ENCODE assay signal across 8 cellular contexts in the genomic region with DNA sequence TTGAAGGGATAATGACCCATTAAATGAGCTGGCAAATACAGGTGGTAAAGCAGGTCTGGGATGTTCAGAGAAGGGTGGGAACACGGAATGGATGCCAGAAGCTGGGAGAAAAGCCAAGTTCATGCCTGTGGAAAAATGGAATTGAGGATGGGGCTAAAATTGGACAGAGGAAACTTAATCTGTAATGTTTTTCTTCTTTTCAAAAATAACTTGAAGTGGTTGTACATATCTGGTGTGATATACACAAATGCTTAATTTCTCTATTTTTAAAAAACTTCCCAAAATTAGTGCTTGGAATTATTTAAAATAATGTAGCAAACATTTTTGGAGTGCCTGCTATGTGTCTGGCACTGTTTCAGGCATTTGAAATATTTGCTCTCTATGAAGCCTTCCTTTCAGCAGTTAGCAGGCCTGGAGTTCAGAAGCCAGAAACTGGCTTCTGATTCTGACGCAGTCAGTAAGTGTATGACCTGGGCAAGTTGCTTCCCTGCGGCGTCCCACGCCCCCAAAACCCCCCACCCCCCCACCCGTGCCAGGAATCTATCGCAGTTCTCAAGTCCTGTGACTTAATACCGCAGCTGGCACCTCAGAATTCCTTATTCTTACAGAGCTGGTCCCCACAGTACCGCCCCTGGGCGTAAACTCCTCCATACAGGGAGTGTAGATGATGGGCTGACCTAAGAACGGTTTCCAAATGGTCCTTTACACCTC. TPM values are rescaled to one million over a fixed set of nuclear protein-coding genes. Genes with fewer than 3 reads are reported as not detected.
DNase-seq lines count a peak whose midpoint lies in the region; ATAC-seq and TF ChIP-seq lines count a peak whose summit lies in the region.

No MANE protein-coding gene starts in this region.

- H2BK5ac ChIP-seq in H9 (ENCODE audit: insufficient read length, low read length): no peak overlapping the region

- H3K9me3 ChIP-seq in H9 (ENCODE audit: control insufficient read depth, low read depth, low read length) (no peaks in the 10 kb centered on the region), SK-N-MC (ENCODE audit: low read depth, low read length) (no peaks in the 10 kb centered on the region)

- peaks cover 2% of the 10 kb centered on the region; the same call in 1 of the 2 replicates for H3K4me1 ChIP-seq in H9 (ENCODE audit: insufficient read depth, low read length)

- H4K20me1 ChIP-seq in H9 (ENCODE audit: control insufficient read depth, insufficient read depth, insufficient read length): no peaks in the 10 kb centered on the region

- H3K4me1 Mint-ChIP-seq in H9 (peaks cover 18 to 19% of the 10 kb centered on the region in 2 experiments), progenitor cell of endocrine pancreas (ENCODE audit: low read depth) (peaks cover 15% of the 10 kb centered on the region)

- H2AK5ac ChIP-seq in H9 (ENCODE audit: insufficient read length, low read length): no peak overlapping the region

- no CpG with 5 or more reads among the region's 11 CpGs for WGBS in H9 (ENCODE audit: extremely low coverage, insufficient read length, low lambda C conversion rate)

- H2BK120ac ChIP-seq in H9 (ENCODE audit: low read depth, low read length, poor library complexity, severe bottlenecking): no peak overlapping the region

- H3K27ac Mint-ChIP-seq in H9 (0 out of 7 replicates have a peak overlapping the region, but pooled peaks of 1 of the 3 experiments have one; percentile 74), progenitor cell of endocrine pancreas (peak overlapping the region; percentile 91)

- H3K23me2 ChIP-seq in H9 (ENCODE audit: insufficient read length, low read depth, low read length, poor library complexity, severe bottlenecking): peaks cover 8% of the 10 kb centered on the region

- H4K91ac ChIP-seq in H9 (ENCODE audit: insufficient read length, low read depth, low read length): no peak overlapping the region

- H3K9me3 Mint-ChIP-seq in H9: no peaks in the 10 kb centered on the region
- H3K9me3 Mint-ChIP-seq in progenitor cell of endocrine pancreas (ENCODE audit: low read depth): peaks cover 7% of the 10 kb centered on the region

- no peak overlapping the region for H3T11ph ChIP-seq in H9 (ENCODE audit: low read length)

- no peak for TF ChIP-seq CTCF in H9 (conservative IDR thresholded peaks at IDR 0.05)
- no peak for TF ChIP-seq CTCF in fibroblast of pulmonary artery (IDR thresholded peaks at IDR 0.05; ENCODE audit: low read length, missing control alignments)
- TF ChIP-seq CTCF in progenitor cell of endocrine pancreas (IDR thresholded peaks at IDR 0.05; ENCODE audit: unreplicated experiment): no peak

- ATAC-seq in GM19395 (IDR thresholded peaks at IDR 0.05; ENCODE audit: unreplicated experiment): no peak

- H3K27me3 ChIP-seq in H9 (ENCODE audit: insufficient read depth, low read length): no peaks in the 10 kb centered on the region

- H3K18ac ChIP-seq in H9 (ENCODE audit: insufficient read length, low read depth, low read length): no peak overlapping the region

- no peak overlapping the region for H3K56ac ChIP-seq in H9 (ENCODE audit: insufficient read length, low read depth, low read length)

- H3K79me2 ChIP-seq in H9 (ENCODE audit: insufficient read depth, low read length): peaks cover 10% of the 10 kb centered on the region; the same call in 1 of the 2 replicates

- peaks cover 23% of the 10 kb centered on the region for H3K36me3 ChIP-seq in SK-N-MC (ENCODE audit: insufficient read depth, low read length)

- peak overlapping the region; percentile 99 for H3K4me2 ChIP-seq in H9 (ENCODE audit: insufficient read depth, insufficient read length, low read length)

- no peak overlapping the region for H2BK20ac ChIP-seq in H9 (ENCODE audit: low read depth, low read length, poor library complexity, severe bottlenecking)

- H3K27me3 Mint-ChIP-seq in H9 (ENCODE audit: low read depth) (peaks cover 22% of the 10 kb centered on the region), progenitor cell of endocrine pancreas (peaks cover 8% of the 10 kb centered on the region)

- H4K8ac ChIP-seq in H9 (replicated peaks; ENCODE audit: insufficient read length, low read depth, low read length): no peak overlapping the region

- H3K27ac ChIP-seq in H9 (ENCODE audit: insufficient read length, low read depth, low read length) (no peak overlapping the region), SK-N-MC (peak overlapping the region; percentile 95)

- no peak overlapping the region for H2BK15ac ChIP-seq in H9 (ENCODE audit: low read depth, low read length)

- H3K36me3 Mint-ChIP-seq in H9 (ENCODE audit: insufficient read depth in 1 of 3, low read depth in 3 of 3): peaks cover 9 to 23% (median 22%) of the 10 kb centered on the region in 3 experiments; a peak in 6 of 7 replicates
- peaks cover 8% of the 10 kb centered on the region for H3K36me3 Mint-ChIP-seq in progenitor cell of endocrine pancreas (ENCODE audit: insufficient read depth)

- H2BK12ac ChIP-seq in H9 (ENCODE audit: insufficient read length, low read depth, low read length): no peak overlapping the region

- no peak overlapping the region for H3K23ac ChIP-seq in H9 (ENCODE audit: insufficient read length, low read depth, low read length)

- H3K4me3 ChIP-seq in SK-N-MC (peak overlapping the region; percentile 92), fibroblast of pulmonary artery (replicated peaks; ENCODE audit: low read depth, low read length) (no peak overlapping the region)

- H2AFZ ChIP-seq in H9 (ENCODE audit: low read length): peak overlapping the region; percentile 26

- no peak overlapping the region for H3K14ac ChIP-seq in H9 (ENCODE audit: insufficient read depth, low read length)

- H3K4me3 Mint-ChIP-seq in H9 (peak overlapping the region; percentile 93 to 94), progenitor cell of endocrine pancreas (ENCODE audit: low read depth) (peak overlapping the region; percentile 90)

- H4K5ac ChIP-seq in H9 (ENCODE audit: insufficient read length, low read depth, low read length): no peak overlapping the region

- H3K79me1 ChIP-seq in H9 (ENCODE audit: insufficient read depth, low read depth, low read length, poor library complexity, severe bottlenecking): no peaks in the 10 kb centered on the region

- H3K9ac ChIP-seq in H9 (ENCODE audit: extremely low read depth, insufficient read length, low read length) (no peak overlapping the region), SK-N-MC (ENCODE audit: insufficient read length) (peak overlapping the region; percentile 78)

- DNase-seq in H9: no peak
- DNase-seq in SK-N-MC (ENCODE audit: low read depth, low spot score): no peak
- DNase-seq in fibroblast of pulmonary artery (ENCODE audit: low read depth): peak; percentile 80
- DNase-seq in progenitor cell of endocrine pancreas (ENCODE audit: low spot score, unreplicated experiment): no peak
- no peak for DNase-seq in stimulated activated CD4-positive, alpha-beta T cell treated with anti-CD3 and anti-CD28 coated beads, Interleukin-1b, Interleukin-23, amount 100 ng/mL, for 48 hours
- no peak for DNase-seq in NK-92 treated with Interleukin-12 subunit alpha and Interleukin-12 subunit beta, amount 100 ng/mL, for 24 hours (lab: John Stamatoyannopoulos, UW)
- DNase-seq in pons (ENCODE audit: low spot score): no peak

- no peak overlapping the region for H3K4ac ChIP-seq in H9 (ENCODE audit: low read depth, low read length)

RNA-seq across cellular contexts. Expression of gene MALSU1, which starts 0.8 kb away (rescaled TPM):
- total RNA-seq in H9 (2021) (78.3 and 83.4 TPM in 2 replicates), progenitor cell of endocrine pancreas (47.2 and 50.4 TPM in 2 replicates)

RNA-seq across cellular contexts. Expression of gene GPNMB, which starts 51.7 kb away (rescaled TPM):
- 1.2 TPM in 2 replicates for total RNA-seq in H9 (2021)
- 0.98 and 1.4 TPM in 2 replicates for total RNA-seq in progenitor cell of endocrine pancreas
